ENCODE assay signal across 1 cellular context in the genomic region with DNA sequence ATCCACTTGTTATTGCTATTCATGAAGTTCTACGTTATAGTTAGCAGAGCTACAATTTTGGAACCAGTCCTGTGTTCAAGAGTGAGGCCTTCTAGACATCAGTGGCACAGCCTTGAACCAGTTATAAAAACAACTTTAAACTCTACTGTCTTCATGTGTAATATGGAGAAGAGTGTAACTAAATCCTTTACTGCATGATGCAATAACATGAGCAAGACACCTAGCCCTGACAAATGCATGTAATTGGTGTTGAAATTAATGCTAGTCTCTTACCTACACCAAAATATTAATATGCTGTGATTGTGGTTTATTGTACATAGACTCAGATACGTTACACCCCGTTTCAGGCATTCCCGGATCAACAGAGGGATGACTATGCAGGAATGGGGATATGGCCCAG.
TF ChIP-seq lines count a peak whose summit lies in the region.

No MANE protein-coding gene starts in this region.

TF ChIP-seq in HepG2, 621 proteins besides CTCF, POLR2A, EP300 and RAD21 (continued from another document):
- TF ChIP-seq, protein P1, sequence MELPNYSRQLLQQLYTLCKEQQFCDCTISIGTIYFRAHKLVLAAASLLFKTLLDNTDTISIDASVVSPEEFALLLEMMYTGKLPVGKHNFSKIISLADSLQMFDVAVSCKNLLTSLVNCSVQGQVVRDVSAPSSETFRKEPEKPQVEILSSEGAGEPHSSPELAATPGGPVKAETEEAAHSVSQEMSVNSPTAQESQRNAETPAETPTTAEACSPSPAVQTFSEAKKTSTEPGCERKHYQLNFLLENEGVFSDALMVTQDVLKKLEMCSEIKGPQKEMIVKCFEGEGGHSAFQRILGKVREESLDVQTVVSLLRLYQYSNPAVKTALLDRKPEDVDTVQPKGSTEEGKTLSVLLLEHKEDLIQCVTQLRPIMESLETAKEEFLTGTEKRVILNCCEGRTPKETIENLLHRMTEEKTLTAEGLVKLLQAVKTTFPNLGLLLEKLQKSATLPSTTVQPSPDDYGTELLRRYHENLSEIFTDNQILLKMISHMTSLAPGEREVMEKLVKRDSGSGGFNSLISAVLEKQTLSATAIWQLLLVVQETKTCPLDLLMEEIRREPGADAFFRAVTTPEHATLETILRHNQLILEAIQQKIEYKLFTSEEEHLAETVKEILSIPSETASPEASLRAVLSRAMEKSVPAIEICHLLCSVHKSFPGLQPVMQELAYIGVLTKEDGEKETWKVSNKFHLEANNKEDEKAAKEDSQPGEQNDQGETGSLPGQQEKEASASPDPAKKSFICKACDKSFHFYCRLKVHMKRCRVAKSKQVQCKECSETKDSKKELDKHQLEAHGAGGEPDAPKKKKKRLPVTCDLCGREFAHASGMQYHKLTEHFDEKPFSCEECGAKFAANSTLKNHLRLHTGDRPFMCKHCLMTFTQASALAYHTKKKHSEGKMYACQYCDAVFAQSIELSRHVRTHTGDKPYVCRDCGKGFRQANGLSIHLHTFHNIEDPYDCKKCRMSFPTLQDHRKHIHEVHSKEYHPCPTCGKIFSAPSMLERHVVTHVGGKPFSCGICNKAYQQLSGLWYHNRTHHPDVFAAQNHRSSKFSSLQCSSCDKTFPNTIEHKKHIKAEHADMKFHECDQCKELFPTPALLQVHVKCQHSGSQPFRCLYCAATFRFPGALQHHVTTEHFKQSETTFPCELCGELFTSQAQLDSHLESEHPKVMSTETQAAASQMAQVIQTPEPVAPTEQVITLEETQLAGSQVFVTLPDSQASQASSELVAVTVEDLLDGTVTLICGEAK (IDR thresholded peaks at IDR 0.05), result no peak
- TF ChIP-seq, protein P1 (CRISPR knock-in tag; IDR thresholded peaks at IDR 0.05), result no peak
